ENCODE assay signal across 8 cellular contexts in the genomic region with DNA sequence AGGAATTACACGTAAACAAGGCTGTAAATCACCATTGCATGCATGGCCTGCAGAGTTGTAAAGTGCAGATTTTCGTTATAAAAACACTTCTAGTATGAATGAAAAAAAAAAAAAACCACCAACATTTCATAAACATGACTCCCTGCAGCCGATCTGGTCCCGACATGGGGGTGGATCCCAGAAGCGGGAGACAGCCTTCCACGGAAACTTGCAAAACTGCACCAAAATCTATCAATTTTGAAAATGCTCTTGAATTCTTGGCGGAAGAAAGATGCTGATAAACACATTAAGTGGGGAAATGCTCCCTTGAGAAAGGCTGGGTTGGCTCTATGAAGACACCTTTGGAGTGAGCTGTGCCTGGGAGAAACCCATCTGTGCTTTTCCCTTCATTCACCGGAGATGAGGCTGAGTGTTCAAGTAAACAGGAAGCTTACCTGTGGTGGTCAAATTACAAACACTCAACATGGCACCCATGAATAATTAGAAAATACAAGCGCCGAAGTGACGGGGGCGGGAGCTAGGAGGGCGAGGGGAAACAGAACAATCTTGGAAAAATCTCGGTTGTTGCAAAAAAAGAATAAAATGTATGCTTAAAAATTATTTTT. TPM values are rescaled to one million over a fixed set of nuclear protein-coding genes. Genes with fewer than 3 reads are reported as not detected.
A peak's percentile ranks its signal among the peaks of the same experiment; 100 is the strongest.
DNase-seq lines count a peak whose midpoint lies in the region; ATAC-seq lines count a peak whose summit lies in the region.

No MANE protein-coding gene starts in this region.

- peaks cover 16% of the 10 kb centered on the region for H3K36me3 Mint-ChIP-seq in T-helper 17 cell (ENCODE audit: low read depth)
- H3K36me3 Mint-ChIP-seq in stimulated activated effector memory CD8-positive, alpha-beta T cell treated with anti-CD3 and anti-CD28 coated beads, Interleukin-12 subunit alpha, Interleukin-12 subunit beta, amount 100 ng/mL, for 72 hours = peaks cover 6% of the 10 kb centered on the region

- ATAC-seq in T-helper 17 cell = no peak
- no peak for ATAC-seq in stimulated activated effector memory CD8-positive, alpha-beta T cell treated with anti-CD3 and anti-CD28 coated beads, Interleukin-12 subunit alpha, Interleukin-12 subunit beta, amount 100 ng/mL, for 72 hours
- no peak for ATAC-seq in GM21515 (IDR thresholded peaks at IDR 0.05; ENCODE audit: unreplicated experiment)
- ATAC-seq in esophagus mucosa = no peak

- no peak overlapping the region for H3K4me3 Mint-ChIP-seq in T-helper 17 cell
- peak overlapping the region; percentile 47 for H3K4me3 Mint-ChIP-seq in stimulated activated effector memory CD8-positive, alpha-beta T cell treated with anti-CD3 and anti-CD28 coated beads, Interleukin-12 subunit alpha, Interleukin-12 subunit beta, amount 100 ng/mL, for 72 hours

- peak overlapping the region; percentile 8 for H3K27ac Mint-ChIP-seq in T-helper 17 cell
- no peak overlapping the region for H3K27ac Mint-ChIP-seq in stimulated activated effector memory CD8-positive, alpha-beta T cell treated with anti-CD3 and anti-CD28 coated beads, Interleukin-12 subunit alpha, Interleukin-12 subunit beta, amount 100 ng/mL, for 72 hours

- H3K4me3 ChIP-seq in iPS DF 6.9 (ENCODE audit: low read length) = peak overlapping the region; percentile 48; the same call in 1 of the 2 replicates

- WGBS in iPS DF 6.9 (ENCODE audit: insufficient coverage, insufficient read length) = no CpG with 5 or more reads among the region's 14 CpGs

- H3K27me3 Mint-ChIP-seq in T-helper 17 cell = peaks cover 61% of the 10 kb centered on the region

- DNase-seq in activated CD8-positive, alpha-beta memory T cell treated with anti-CD3 and anti-CD28 coated beads for 24 hours = peak; percentile 45
- DNase-seq in activated CD8-positive, alpha-beta memory T cell treated with anti-CD3 and anti-CD28 coated beads, Interleukin-2, amount 50 U/mL, for 4 hours = no peak
- no peak for DNase-seq in T-helper 17 cell
- no peak for DNase-seq in iPS DF 6.9 (ENCODE audit: low read depth, low spot score)
- no peak for DNase-seq in stimulated activated effector memory CD8-positive, alpha-beta T cell treated with anti-CD3 and anti-CD28 coated beads, Interleukin-12 subunit alpha, Interleukin-12 subunit beta, amount 100 ng/mL, for 72 hours (ENCODE audit: low spot score in 2 of 2)
- DNase-seq in HuH-7.5 (ENCODE audit: low spot score) = no peak

- H3K9me3 ChIP-seq in T-helper 17 cell (ENCODE audit: control insufficient read depth, low read length, poor library complexity, severe bottlenecking) (no peaks in the 10 kb centered on the region), iPS DF 6.9 (ENCODE audit: control insufficient read depth, insufficient read depth, low read length) (no peaks in the 10 kb centered on the region)

- H3K27ac ChIP-seq in iPS DF 6.9 (ENCODE audit: low read length) = no peak overlapping the region

- H3K4me1 Mint-ChIP-seq in T-helper 17 cell = peaks cover 9% of the 10 kb centered on the region
- H3K4me1 Mint-ChIP-seq in stimulated activated effector memory CD8-positive, alpha-beta T cell treated with anti-CD3 and anti-CD28 coated beads, Interleukin-12 subunit alpha, Interleukin-12 subunit beta, amount 100 ng/mL, for 72 hours = peaks cover 23% of the 10 kb centered on the region

- H3K27me3 ChIP-seq in iPS DF 6.9 (ENCODE audit: control insufficient read depth, insufficient read depth, low read length) = peaks cover 5% of the 10 kb centered on the region; the same call in 1 of the 2 replicates

- H3K36me3 ChIP-seq in iPS DF 6.9 (ENCODE audit: control insufficient read depth, insufficient read depth, low read length) = no peaks in the 10 kb centered on the region

- no peaks in the 10 kb centered on the region; the same call in 1 of the 2 replicates for H3K4me1 ChIP-seq in iPS DF 6.9 (ENCODE audit: control insufficient read depth, insufficient read depth, low read length)

- H3K9me3 Mint-ChIP-seq in stimulated activated effector memory CD8-positive, alpha-beta T cell treated with anti-CD3 and anti-CD28 coated beads, Interleukin-12 subunit alpha, Interleukin-12 subunit beta, amount 100 ng/mL, for 72 hours = no peaks in the 10 kb centered on the region

RNA-seq across cellular contexts. Expression of a gene that starts 0.8 kb away (rescaled TPM):
- total RNA-seq in T-helper 17 cell (not detected), esophagus mucosa (not detected)
